9 cellular contexts compared by ENCODE assay signal in genomic region chr2:48471048-48471474, GRCh38. TPM values are rescaled to one million over a fixed set of nuclear protein-coding genes. Genes with fewer than 3 reads are reported as not detected.
DNase-seq lines count a peak whose midpoint lies in the region; ATAC-seq and TF ChIP-seq lines count a peak whose summit lies in the region.
"Had no signal": no experiment of that assay in that cellular context is flagged by ENCODE, and none has a peak within 500 bp of the region (broad histone marks: within the 10 kb centered on the region; RNA-seq: fewer than 3 reads in every experiment).

No MANE protein-coding gene starts in this region.

- H3K4me1 Mint-ChIP-seq in nephron progenitor cell: peaks cover 15% of the 10 kb centered on the region
- H3K4me1 Mint-ChIP-seq: naive B cell had no signal

- H3K27ac Mint-ChIP-seq in nephron progenitor cell: peak overlapping the region; percentile 91

- H3K9me3 Mint-ChIP-seq in nephron progenitor cell: no peaks in the 10 kb centered on the region
- H3K9me3 Mint-ChIP-seq: naive B cell had no signal

- TF ChIP-seq CTCF in nephron progenitor cell (IDR thresholded peaks at IDR 0.05) (peak; percentile 82), GM20000 (IDR thresholded peaks at IDR 0.05; ENCODE audit: extremely low read depth, missing control alignments) (no peak)

- peak; percentile 44 for DNase-seq in GM04503 (ENCODE audit: low read depth)
- DNase-seq in NCI-H82 treated with DMSO at 0.1 percent for 48 hours (lab: John Stamatoyannopoulos, UW; ENCODE audit: unreplicated experiment): peak; percentile 9
- DNase-seq in nephron progenitor cell: peak; percentile 31
- DNase-seq in GM20000 (ENCODE audit: low spot score): no peak
- no peak for DNase-seq in activated naive CD4-positive, alpha-beta T cell treated with anti-CD3 and anti-CD28 coated beads, Interleukin-2, amount 50 U/mL, for 16 hours
- DNase-seq: naive B cell had no signal

- peaks cover 44% of the 10 kb centered on the region for H3K36me3 Mint-ChIP-seq in nephron progenitor cell (ENCODE audit: low read depth)

- peak; percentile 73 for ATAC-seq in esophagus mucosa
- ATAC-seq in HG02571 (IDR thresholded peaks at IDR 0.05; ENCODE audit: unreplicated experiment): no peak
- ATAC-seq in GM18907 (IDR thresholded peaks at IDR 0.05; ENCODE audit: unreplicated experiment): no peak

- H3K27me3 Mint-ChIP-seq in nephron progenitor cell (ENCODE audit: low read depth, poor library complexity): no peaks in the 10 kb centered on the region
- H3K27me3 Mint-ChIP-seq: naive B cell had no signal

- H3K4me3 Mint-ChIP-seq in nephron progenitor cell: peak overlapping the region; percentile 32
- H3K4me3 Mint-ChIP-seq: naive B cell had no signal

RNA-seq across cellular contexts. Expression of gene PPP1R21, which starts 30.5 kb away (rescaled TPM):
- 22.2 TPM for total RNA-seq in esophagus mucosa

RNA-seq across cellular contexts. Expression of gene STON1, which starts 58.9 kb away (rescaled TPM):
- total RNA-seq in esophagus mucosa: 2.4 TPM

Comparison
In these comparisons a context has a peak if more than half of its experiments do, and no peak if none do; other contexts are left out.
1. DNase-seq: peak in GM04503 (single experiment), NCI-H82 treated with DMSO at 0.1 percent for 48 hours (single experiment) and nephron progenitor cell (single experiment); none in GM20000 (single experiment) and activated naive CD4-positive, alpha-beta T cell treated with anti-CD3 and anti-CD28 coated beads, Interleukin-2, amount 50 U/mL, for 16 hours (single experiment).